Comparison of ENCODE assay signal across 9 cellular contexts in genomic region chr20:41650221-41650948, GRCh38. TPM values are rescaled to one million over a fixed set of nuclear protein-coding genes. Genes with fewer than 3 reads are reported as not detected.
DNase-seq lines count a peak whose midpoint lies in the region; ATAC-seq and TF ChIP-seq lines count a peak whose summit lies in the region.
"Had no signal": no experiment of that assay in that cellular context is flagged by ENCODE, and none has a peak within 500 bp of the region (broad histone marks: within the 10 kb centered on the region; RNA-seq: fewer than 3 reads in every experiment).

No MANE protein-coding gene starts in this region.

- H3K4me1 Mint-ChIP-seq in activated CD4-positive, alpha-beta T cell treated with anti-CD3 and anti-CD28 coated beads for 36 hours, result no peaks in the 10 kb centered on the region

- no peak overlapping the region for H3K4me3 ChIP-seq in MM.1S (ENCODE audit: low read length)
- no peak overlapping the region for H3K4me3 ChIP-seq in body of pancreas
- H3K4me3 ChIP-seq in stomach, result no peak overlapping the region
- no peak overlapping the region for H3K4me3 ChIP-seq in heart right ventricle
- no peak overlapping the region for H3K4me3 ChIP-seq in foreskin fibroblast (ENCODE audit: low read depth in 1 of 2, low read length in 2 of 2)

- H3K27me3 ChIP-seq in MM.1S (replicated peaks; ENCODE audit: insufficient read depth, low read length) (no peaks in the 10 kb centered on the region), body of pancreas (no peaks in the 10 kb centered on the region), stomach (no peaks in the 10 kb centered on the region), heart right ventricle (peaks cover 0 to 3% (median 0%) of the 10 kb centered on the region in 7 donors)

- no peaks in the 10 kb centered on the region for H3K79me2 ChIP-seq in MM.1S (ENCODE audit: low read length)

- no peak for TF ChIP-seq EP300 in stomach (IDR thresholded peaks at IDR 0.05)

- H3K36me3 ChIP-seq in MM.1S (replicated peaks; ENCODE audit: insufficient read depth, low read length) (no peaks in the 10 kb centered on the region), body of pancreas (replicated peaks in 1 of 2; ENCODE audit: insufficient read depth in 1 of 2, low read depth in 2 of 2) (no peaks in the 10 kb centered on the region), stomach (no peaks in the 10 kb centered on the region), heart right ventricle (no peaks in the 10 kb centered on the region)

- H3K4me1 ChIP-seq in MM.1S (ENCODE audit: low read length) (peaks cover 7% of the 10 kb centered on the region; the same call in 1 of the 2 replicates), body of pancreas (peaks cover 20% of the 10 kb centered on the region), stomach (peaks cover 15 to 39% (median 28%) of the 10 kb centered on the region in 4 donors), heart right ventricle (no peaks in the 10 kb centered on the region)

- H3K36me3 Mint-ChIP-seq in activated CD4-positive, alpha-beta T cell treated with anti-CD3 and anti-CD28 coated beads for 36 hours (ENCODE audit: low read depth), result no peaks in the 10 kb centered on the region

- no peaks in the 10 kb centered on the region for H3K9me2 ChIP-seq in MM.1S (replicated peaks; ENCODE audit: insufficient read depth, low read length)

- H3K27me3 Mint-ChIP-seq in activated CD4-positive, alpha-beta T cell treated with anti-CD3 and anti-CD28 coated beads for 36 hours, result peaks cover 7% of the 10 kb centered on the region

- no peak overlapping the region for H3K9ac ChIP-seq in MM.1S (ENCODE audit: low read length)

- no peak overlapping the region for H3K27ac Mint-ChIP-seq in activated CD4-positive, alpha-beta T cell treated with anti-CD3 and anti-CD28 coated beads for 36 hours

- H3K4me2 ChIP-seq in MM.1S (ENCODE audit: low read depth, low read length), result peak overlapping the region; percentile 2; the same call in 1 of the 2 replicates

- POLR2A ChIA-PET in activated CD4-positive, alpha-beta T cell treated with anti-CD3 and anti-CD28 coated beads for 36 hours (lab: Charles Lee), result no interaction called here

- CTCF ChIA-PET in activated CD4-positive, alpha-beta T cell treated with anti-CD3 and anti-CD28 coated beads for 36 hours (lab: Charles Lee), result no interaction called here

- H2AFZ ChIP-seq in MM.1S (ENCODE audit: low read length), result peak overlapping the region; percentile 25; the same call in 1 of the 2 replicates

- no peak overlapping the region for H3K4me3 Mint-ChIP-seq in activated CD4-positive, alpha-beta T cell treated with anti-CD3 and anti-CD28 coated beads for 36 hours
- H3K4me3 Mint-ChIP-seq: activated T-cell treated with anti-CD3 and anti-CD28 coated beads, Interleukin-2, amount 50 U/mL, for 4 hours had no signal

- ATAC-seq in body of pancreas (peak; percentile 71), heart right ventricle (no peak)
- no peak for ATAC-seq in activated CD4-positive, alpha-beta T cell treated with anti-CD3 and anti-CD28 coated beads for 36 hours
- ATAC-seq: activated T-cell treated with anti-CD3 and anti-CD28 coated beads, Interleukin-2, amount 50 U/mL, for 4 hours had no signal

- DNase-seq in MM.1S (no peak), NCI-H2196 (lab: John Stamatoyannopoulos, UW; ENCODE audit: unreplicated experiment) (peak; percentile 86), body of pancreas (peak; percentile 16 to 61 (median 42)), stomach (peak; percentile 69), heart right ventricle (no peak), foreskin fibroblast (no peak)
- DNase-seq in activated CD4-positive, alpha-beta T cell treated with anti-CD3 and anti-CD28 coated beads for 36 hours, result no peak
- DNase-seq: activated T-cell treated with anti-CD3 and anti-CD28 coated beads, Interleukin-2, amount 50 U/mL, for 4 hours; stimulated activated CD4-positive, alpha-beta T cell treated with anti-CD3 and anti-CD28 coated beads, Interleukin-2, amount 100 ng/mL, for 24 hours had no signal

- WGBS in body of pancreas, 2 donors, result 13 to 45% methylated on average over 1 of the region's 1 CpG
- WGBS in stomach, 5 donors, result 9 to 32% (median 19%) methylated on average over 1 of the region's 1 CpG
- WGBS in heart right ventricle, 2 donors, result 35 to 43% methylated on average over 1 of the region's 1 CpG

- no peak for TF ChIP-seq CTCF in MM.1S (IDR thresholded peaks at IDR 0.05; ENCODE audit: low read length)
- no peak for TF ChIP-seq CTCF in body of pancreas (IDR thresholded peaks at IDR 0.05)
- no peak for TF ChIP-seq CTCF in stomach (IDR thresholded peaks at IDR 0.05)
- TF ChIP-seq CTCF in heart right ventricle (IDR thresholded peaks at IDR 0.05), result no peak
- no peak for TF ChIP-seq CTCF in foreskin fibroblast (IDR thresholded peaks at IDR 0.05; ENCODE audit: low read depth, low read length)

- TF ChIP-seq POLR2A in body of pancreas (IDR thresholded peaks at IDR 0.05) (no peak), stomach (IDR thresholded peaks at IDR 0.05) (no peak)

- no peaks in the 10 kb centered on the region for H3K9me3 Mint-ChIP-seq in activated CD4-positive, alpha-beta T cell treated with anti-CD3 and anti-CD28 coated beads for 36 hours (ENCODE audit: low read depth)
- H3K9me3 Mint-ChIP-seq: activated T-cell treated with anti-CD3 and anti-CD28 coated beads, Interleukin-2, amount 50 U/mL, for 4 hours had no signal

- intact Hi-C loops in body of pancreas (cut with DNase I), result no loop called here
- intact Hi-C loops in stomach (cut with DNase I; ENCODE audit: low total_unique reads), result no loop called here
- intact Hi-C loops in heart right ventricle (cut with DNase I), result no loop called here
- intact Hi-C loops in activated CD4-positive, alpha-beta T cell treated with anti-CD3 and anti-CD28 coated beads for 36 hours (cut with DNase I, micrococcal nuclease), result no loop called here

- H4K20me1 ChIP-seq in MM.1S (ENCODE audit: insufficient read depth, low read length), result no peaks in the 10 kb centered on the region

- no peaks in the 10 kb centered on the region for H3F3A ChIP-seq in MM.1S (ENCODE audit: insufficient read depth, low read length)

- H3K27ac ChIP-seq in MM.1S (ENCODE audit: low read length) (no peak overlapping the region; the same call in 1 of the 2 replicates), body of pancreas (peak overlapping the region in 1 of 4 donors; percentile 16), stomach (peak overlapping the region; percentile 48 to 80 (median 72)), heart right ventricle (no peak overlapping the region)

- H3K9me3 ChIP-seq in MM.1S (replicated peaks; ENCODE audit: insufficient read depth, low read length) (no peaks in the 10 kb centered on the region), body of pancreas (no peaks in the 10 kb centered on the region), stomach (no peaks in the 10 kb centered on the region), heart right ventricle (no peaks in the 10 kb centered on the region)

RNA-seq across cellular contexts. Expression of gene CHD6, which starts 32.2 kb away (rescaled TPM):
- total RNA-seq in body of pancreas, result 10 to 100 TPM; 21.8 to 43.5 TPM
- 10 to 100 TPM; 35.7 to 84.6 (median 57.2) TPM for total RNA-seq in stomach
- polyA plus RNA-seq in stomach, result 10 to 100 TPM in 1 of 3 donors, 1 to 10 TPM in 2; 4.4 to 81.7 (median 4.5) TPM
- total RNA-seq in heart right ventricle, result 10 to 100 TPM; 27.1 to 52.9 (median 41.0) TPM
- polyA plus RNA-seq in heart right ventricle, result 10 to 100 TPM in 1 of 2 donors, 1 to 10 TPM in 1; 3.0 to 29.0 TPM
- 10 to 100 TPM; 30.2 to 34.0 TPM for total RNA-seq in activated CD4-positive, alpha-beta T cell treated with anti-CD3 and anti-CD28 coated beads for 36 hours

Comparison
In these comparisons a context has a peak if more than half of its experiments do, and no peak if none do; other contexts are left out.
1. DNase-seq: peak in NCI-H2196 (single experiment), body of pancreas (4 of 4) and stomach (single experiment); none in MM.1S (single experiment), heart right ventricle (0 of 2), foreskin fibroblast (0 of 2) and activated CD4-positive, alpha-beta T cell treated with anti-CD3 and anti-CD28 coated beads for 36 hours (single experiment).
2. H3K27ac ChIP-seq: peak in stomach (5 of 5); none in MM.1S (single experiment) and heart right ventricle (0 of 10).